In the genomic region with DNA sequence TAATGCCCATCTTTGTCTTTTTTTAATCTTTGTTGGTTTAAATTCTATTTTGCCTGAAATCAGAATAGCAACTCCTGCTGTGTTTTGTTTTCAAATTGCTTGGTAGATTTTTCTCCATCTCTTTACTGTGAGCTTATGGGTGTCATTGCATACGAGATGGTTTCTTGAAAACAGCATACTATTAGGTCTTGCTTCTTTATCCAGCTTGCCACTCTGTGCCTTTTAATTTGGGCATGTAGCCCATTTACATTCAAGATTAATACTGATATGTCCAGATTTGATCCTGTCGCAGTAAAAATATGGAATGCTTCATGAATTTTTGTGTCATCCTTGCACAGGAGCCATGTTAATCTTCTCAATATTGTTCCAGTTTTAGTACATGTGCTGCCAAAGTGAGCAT, we compare ENCODE assay signal across 17 cellular contexts.
"Had no signal": no experiment of that assay in that cellular context is flagged by ENCODE, and none has a peak within 500 bp of the region (broad histone marks: within the 10 kb centered on the region; RNA-seq: fewer than 3 reads in every experiment).

No MANE protein-coding gene starts in this region.

- H3K27ac ChIP-seq: stomach, suprapubic skin, testis, thoracic aorta, thyroid gland, tibial artery, tibial nerve, transverse colon, upper lobe of left lung, upper lobe of right lung, uterus, vagina had no signal

- H3K4me3 ChIP-seq: stomach, suprapubic skin, testis, thoracic aorta, thyroid gland, tibial artery, tibial nerve, transverse colon, upper lobe of left lung, upper lobe of right lung, uterus, vagina had no signal

- ATAC-seq: stimulated activated effector memory CD8-positive, alpha-beta T cell treated with anti-CD3 and anti-CD28 coated beads, Interleukin-12 subunit alpha, Interleukin-12 subunit beta, amount 100 ng/mL, for 72 hours; stimulated activated memory B cell treated with anti-CD40 and anti-IgM and Interleukin-4, amounts not matched to agents 10 μg/mL and 1 μg/mL and 100 μg/mL, for 72 hours; stimulated activated naive B cell treated with anti-CD40 and anti-IgM and Interleukin-4, amounts not matched to agents 10 μg/mL and 1 μg/mL and 100 μg/mL, for 72 hours; stimulated activated naive CD8-positive, alpha-beta T cell treated with anti-CD3 and anti-CD28 coated beads, Interleukin-15, amount 100 ng/mL, for 72 hours; stimulated activated naive CD8-positive, alpha-beta T cell treated with anti-CD3 and anti-CD28 coated beads, Interleukin-15, Interleukin-2, amounts not matched to agents 100 U/mL and 50 U/mL, for 24 hours; upper lobe of right lung had no signal

- H3K9me3 ChIP-seq: testis, thoracic aorta, thyroid gland, transverse colon, uterus, vagina had no signal

- H3K36me3 ChIP-seq: stomach, suprapubic skin, thoracic aorta, thyroid gland, tibial artery, tibial nerve, transverse colon, upper lobe of left lung, upper lobe of right lung, uterus, vagina had no signal

- H3K4me1 ChIP-seq: stomach, suprapubic skin, testis, thyroid gland, tibial artery, tibial nerve, transverse colon, upper lobe of left lung, upper lobe of right lung, uterus, vagina had no signal
